10 cellular contexts compared by ENCODE assay signal in genomic region chr5:50745221-50745620, GRCh38.
A peak's percentile ranks its signal among the peaks of the same experiment; 100 is the strongest.
DNase-seq lines count a peak whose midpoint lies in the region; ATAC-seq and TF ChIP-seq lines count a peak whose summit lies in the region.
"Had no signal": no experiment of that assay in that cellular context is flagged by ENCODE, and none has a peak within 500 bp of the region (broad histone marks: within the 10 kb centered on the region; RNA-seq: fewer than 3 reads in every experiment).

No MANE protein-coding gene starts in this region.

- H3K4me1 Mint-ChIP-seq in activated CD4-positive, alpha-beta T cell treated with anti-CD3 and anti-CD28 coated beads for 36 hours = peaks cover 67% of the 10 kb centered on the region

- peak overlapping the region; percentile 25 to 48 for H3K4me3 ChIP-seq in foreskin fibroblast (ENCODE audit: low read depth in 1 of 2, low read length in 2 of 2)
- H3K4me3 ChIP-seq in stomach smooth muscle (ENCODE audit: low read length in 2 of 2) = peak overlapping the region; percentile 45 to 63

- peak; percentile 11 for ATAC-seq in activated CD4-positive, alpha-beta T cell treated with anti-CD3 and anti-CD28 coated beads for 36 hours
- ATAC-seq in GM21717 (IDR thresholded peaks at IDR 0.05; ENCODE audit: unreplicated experiment) = no peak
- no peak for ATAC-seq in HG02973 (IDR thresholded peaks at IDR 0.05; ENCODE audit: unreplicated experiment)

- no peak for TF ChIP-seq CTCF in foreskin fibroblast (IDR thresholded peaks at IDR 0.05; ENCODE audit: low read depth, low read length)

- no peaks in the 10 kb centered on the region for H3K4me1 ChIP-seq in stomach smooth muscle (ENCODE audit: control insufficient read depth, insufficient read depth, low read length)
- H3K4me1 ChIP-seq: BE2C had no signal

- intact Hi-C loops in activated CD4-positive, alpha-beta T cell treated with anti-CD3 and anti-CD28 coated beads for 36 hours (cut with DNase I, micrococcal nuclease) = loop anchor here (2.0 to 5.0 kb wide), 4 partner anchors 16 to 153 kb away; no protein-coding TSS in a partner anchor

- peaks cover 6% of the 10 kb centered on the region for H3K36me3 Mint-ChIP-seq in activated CD4-positive, alpha-beta T cell treated with anti-CD3 and anti-CD28 coated beads for 36 hours (ENCODE audit: low read depth)

- POLR2A ChIA-PET in activated CD4-positive, alpha-beta T cell treated with anti-CD3 and anti-CD28 coated beads for 36 hours (lab: Charles Lee) = no interaction called here

- peaks cover 1% of the 10 kb centered on the region for H3K9me3 Mint-ChIP-seq in activated CD4-positive, alpha-beta T cell treated with anti-CD3 and anti-CD28 coated beads for 36 hours (ENCODE audit: low read depth)

- peak overlapping the region; percentile 6 for H3K27ac ChIP-seq in stomach smooth muscle (ENCODE audit: low read length)

- H3K9me3 ChIP-seq in stomach smooth muscle (ENCODE audit: control insufficient read depth in 2 of 2, low read length in 2 of 2) = no peaks in the 10 kb centered on the region
- H3K9me3 ChIP-seq: BE2C had no signal

- H3K27me3 Mint-ChIP-seq in activated CD4-positive, alpha-beta T cell treated with anti-CD3 and anti-CD28 coated beads for 36 hours = no peaks in the 10 kb centered on the region

- peak overlapping the region; percentile 91 for H3K27ac Mint-ChIP-seq in activated CD4-positive, alpha-beta T cell treated with anti-CD3 and anti-CD28 coated beads for 36 hours

- no peaks in the 10 kb centered on the region for H3K36me3 ChIP-seq in stomach smooth muscle (ENCODE audit: control insufficient read depth in 2 of 2, insufficient read depth in 2 of 2, low read length in 2 of 2)
- H3K36me3 ChIP-seq: BE2C had no signal

- CTCF ChIA-PET in activated CD4-positive, alpha-beta T cell treated with anti-CD3 and anti-CD28 coated beads for 36 hours (lab: Charles Lee) = interaction anchor here (0.6 to 1.0 kb wide), 2 partner anchors 24 to 71 kb away, joined by 3 read pairs; no protein-coding TSS in a partner anchor

- peak overlapping the region in 1 of 2 donors; percentile 17 for H3K9ac ChIP-seq in stomach smooth muscle (ENCODE audit: low read length in 2 of 2)

- DNase-seq in activated CD4-positive, alpha-beta T cell treated with anti-CD3 and anti-CD28 coated beads for 36 hours = no peak
- no peak for DNase-seq in activated CD4-positive, alpha-beta T cell treated with anti-CD3 and anti-CD28 coated beads for 1 hour
- DNase-seq in OCI-M1 (lab: John Stamatoyannopoulos, UW) = peak; percentile 25
- DNase-seq in foreskin fibroblast = no peak
- no peak for DNase-seq in SIG-M5 treated with dmso at 0.1 percent for 504 hours (lab: John Stamatoyannopoulos, UW; ENCODE audit: unreplicated experiment)
- DNase-seq: BE2C, NCI-H524 treated with DMSO at 0.1 percent for 48 hours had no signal

- H3K4me3 Mint-ChIP-seq in activated CD4-positive, alpha-beta T cell treated with anti-CD3 and anti-CD28 coated beads for 36 hours = peak overlapping the region; percentile 73

- no peaks in the 10 kb centered on the region for H3K27me3 ChIP-seq in stomach smooth muscle (ENCODE audit: control insufficient read depth in 1 of 2, insufficient read depth in 2 of 2, low read length in 2 of 2)
- H3K27me3 ChIP-seq: BE2C had no signal
